ENCODE assay signal across 9 cellular contexts in genomic region chr10:124231188-124232135, GRCh38.
DNase-seq lines count a peak whose midpoint lies in the region; ATAC-seq and TF ChIP-seq lines count a peak whose summit lies in the region.
"Had no signal": no experiment of that assay in that cellular context is flagged by ENCODE, and none has a peak within 500 bp of the region (broad histone marks: within the 10 kb centered on the region; RNA-seq: fewer than 3 reads in every experiment).

No MANE protein-coding gene starts in this region.

- in situ Hi-C loops in ACHN (cut with HindIII; ENCODE audit: low pct_ligation_motif_present, low pct_unique_long_range_greater_than_20kb, low sequenced_read_pairs), result no loop called here

- ATAC-seq in HG03521 (IDR thresholded peaks at IDR 0.05; ENCODE audit: unreplicated experiment), result peak; percentile 47
- ATAC-seq in left cardiac atrium, result no peak

- CTCF ChIA-PET in GM10248 (lab: Yijun Ruan, JAX), result interaction anchor here (1.0 to 1.3 kb wide), 2 partner anchors 13 to 158 kb away, joined by 3 read pairs; no protein-coding TSS in a partner anchor

- DNase-seq in GM10248 (ENCODE audit: extremely low spot score), result peak; percentile 58
- peak; percentile 62 for DNase-seq in activated CD8-positive, alpha-beta memory T cell treated with anti-CD3 and anti-CD28 coated beads, Interleukin-2, amount 50 U/mL, for 48 hours
- peak; percentile 49 for DNase-seq in mesenteric fat pad (ENCODE audit: low spot score)
- DNase-seq in NCI-H446 (lab: John Stamatoyannopoulos, UW), result no peak
- DNase-seq in left cardiac atrium, result no peak
- DNase-seq in ACHN, result no peak
- no peak for DNase-seq in NCI-H2029 (lab: John Stamatoyannopoulos, UW)
- DNase-seq: EL had no signal

- intact Hi-C loops in left cardiac atrium (cut with DNase I), result no loop called here

- POLR2A ChIA-PET in GM10248 (lab: Yijun Ruan, JAX), result no interaction called here

- no peak for TF ChIP-seq CTCF in GM10248 (IDR thresholded peaks at IDR 0.05; ENCODE audit: control extremely low read depth, extremely low read depth, low read depth, missing control alignments)

Comparison
In these comparisons a context has a peak if more than half of its experiments do, and no peak if none do; other contexts are left out.
1. DNase-seq: peak in GM10248 (single experiment), activated CD8-positive, alpha-beta memory T cell treated with anti-CD3 and anti-CD28 coated beads, Interleukin-2, amount 50 U/mL, for 48 hours (single experiment) and mesenteric fat pad (single experiment); none in NCI-H446 (0 of 2), left cardiac atrium (single experiment), ACHN (single experiment) and NCI-H2029 (single experiment).